20 cellular contexts compared by ENCODE assay signal in genomic region chr15:66932634-66933024, GRCh38.
DNase-seq lines count a peak whose midpoint lies in the region; ATAC-seq, FAIRE-seq and TF ChIP-seq lines count a peak whose summit lies in the region.
"Had no signal": no experiment of that assay in that cellular context is flagged by ENCODE, and none has a peak within 500 bp of the region (broad histone marks: within the 10 kb centered on the region; RNA-seq: fewer than 3 reads in every experiment).

No MANE protein-coding gene starts in this region.

- H3K27ac Mint-ChIP-seq in H9 = peak overlapping the region in 1 of 3 experiments; percentile 0; a peak in 1 of 7 replicates
- H3K27ac Mint-ChIP-seq: activated naive CD8-positive, alpha-beta T cell treated with anti-CD3 and anti-CD28 coated beads for 36 hours had no signal

- FAIRE-seq in frontal cortex (lab: Jason Lieb, UNC) = no peak
- FAIRE-seq: TTC549 had no signal

- no peak overlapping the region for H2AFZ ChIP-seq in H9 (ENCODE audit: low read length)

- no peak overlapping the region for H2BK120ac ChIP-seq in H9 (ENCODE audit: low read depth, low read length, poor library complexity, severe bottlenecking)

- intact Hi-C loops in sciatic nerve (cut with DNase I) = no loop called here

- WGBS in H9 (ENCODE audit: extremely low coverage, insufficient read length, low lambda C conversion rate) = no CpG with 5 or more reads among the region's 6 CpGs

- H2BK20ac ChIP-seq in H9 (ENCODE audit: low read depth, low read length, poor library complexity, severe bottlenecking) = no peak overlapping the region

- no peak overlapping the region; a peak in 1 of 5 replicates for H3K4me3 Mint-ChIP-seq in H9
- H3K4me3 Mint-ChIP-seq: activated naive CD8-positive, alpha-beta T cell treated with anti-CD3 and anti-CD28 coated beads for 36 hours; activated T-cell treated with anti-CD3 and anti-CD28 coated beads, Interleukin-2, amount 50 U/mL, for 4 hours; naive thymus-derived CD4-positive, alpha-beta T cell had no signal

- no peak overlapping the region for H3K9ac ChIP-seq in H9 (ENCODE audit: extremely low read depth, insufficient read length, low read length)

- peaks cover 24 to 26% of the 10 kb centered on the region in 2 experiments for H3K4me1 Mint-ChIP-seq in H9

- H3T11ph ChIP-seq in H9 (ENCODE audit: low read length) = no peak overlapping the region

- H3K18ac ChIP-seq in H9 (ENCODE audit: insufficient read length, low read depth, low read length) = peak overlapping the region; percentile 1

- peaks cover 21 to 29% of the 10 kb centered on the region in 2 experiments for H3K9me3 Mint-ChIP-seq in H9
- H3K9me3 Mint-ChIP-seq: activated T-cell treated with anti-CD3 and anti-CD28 coated beads, Interleukin-2, amount 50 U/mL, for 4 hours had no signal

- H2AK5ac ChIP-seq in H9 (ENCODE audit: insufficient read length, low read length) = no peak overlapping the region

- H3K23me2 ChIP-seq in H9 (ENCODE audit: insufficient read length, low read depth, low read length, poor library complexity, severe bottlenecking) = no peaks in the 10 kb centered on the region

- no peak overlapping the region for H3K56ac ChIP-seq in H9 (ENCODE audit: insufficient read length, low read depth, low read length)

- H3K27ac ChIP-seq in H9 (ENCODE audit: insufficient read length, low read depth, low read length) (no peak overlapping the region), VCaP (peak overlapping the region; percentile 92)

- peak overlapping the region; percentile 5 for H4K8ac ChIP-seq in H9 (replicated peaks; ENCODE audit: insufficient read length, low read depth, low read length)

- ATAC-seq in left lobe of liver = no peak
- ATAC-seq in sciatic nerve = no peak
- ATAC-seq in GM21529 (IDR thresholded peaks at IDR 0.05; ENCODE audit: unreplicated experiment) = no peak
- ATAC-seq: activated T-cell treated with anti-CD3 and anti-CD28 coated beads, Interleukin-2, amount 50 U/mL, for 4 hours; naive thymus-derived CD4-positive, alpha-beta T cell had no signal

- H3K14ac ChIP-seq in H9 (ENCODE audit: insufficient read depth, low read length) = no peak overlapping the region

- no peaks in the 10 kb centered on the region for H4K20me1 ChIP-seq in H9 (ENCODE audit: control insufficient read depth, insufficient read depth, insufficient read length)

- no peaks in the 10 kb centered on the region for H3K79me2 ChIP-seq in H9 (ENCODE audit: insufficient read depth, low read length)

- no peak overlapping the region for H4K91ac ChIP-seq in H9 (ENCODE audit: insufficient read length, low read depth, low read length)

- H2BK5ac ChIP-seq in H9 (ENCODE audit: insufficient read length, low read length) = no peak overlapping the region

- peaks cover 14% of the 10 kb centered on the region for H3K9me3 ChIP-seq in H9 (ENCODE audit: control insufficient read depth, low read depth, low read length)

- H3K4me2 ChIP-seq in H9 (ENCODE audit: insufficient read depth, insufficient read length, low read length) = no peak overlapping the region

- peaks cover 3% of the 10 kb centered on the region; the same call in 1 of the 2 replicates for H3K4me1 ChIP-seq in H9 (ENCODE audit: insufficient read depth, low read length)

- H2BK15ac ChIP-seq in H9 (ENCODE audit: low read depth, low read length) = no peak overlapping the region

- no peaks in the 10 kb centered on the region for H3K27me3 ChIP-seq in H9 (ENCODE audit: insufficient read depth, low read length)

- H3K4ac ChIP-seq in H9 (ENCODE audit: low read depth, low read length) = no peak overlapping the region

- TF ChIP-seq CTCF in H9 (conservative IDR thresholded peaks at IDR 0.05) (no peak), VCaP (conservative IDR thresholded peaks at IDR 0.05) (no peak)

- no peak overlapping the region for H2BK12ac ChIP-seq in H9 (ENCODE audit: insufficient read length, low read depth, low read length)

- peaks cover 9 to 20% (median 15%) of the 10 kb centered on the region in 3 experiments for H3K36me3 Mint-ChIP-seq in H9 (ENCODE audit: insufficient read depth in 1 of 3, low read depth in 3 of 3)
- H3K36me3 Mint-ChIP-seq: activated naive CD8-positive, alpha-beta T cell treated with anti-CD3 and anti-CD28 coated beads for 36 hours had no signal

- H3K23ac ChIP-seq in H9 (ENCODE audit: insufficient read length, low read depth, low read length) = no peak overlapping the region

- no peak for DNase-seq in H9
- peak; percentile 33 for DNase-seq in left lobe of liver (ENCODE audit: low spot score)
- DNase-seq in sciatic nerve (ENCODE audit: low spot score) = peak; percentile 28
- DNase-seq in germinal center (ENCODE audit: low spot score) = no peak
- DNase-seq in activated effector memory CD4-positive, alpha-beta T cell treated with anti-CD3 and anti-CD28 coated beads, Interleukin-2, amount 50 U/mL, for 16 hours = no peak
- no peak for DNase-seq in frontal cortex (ENCODE audit: low spot score in 2 of 2)
- DNase-seq: activated CD4-positive, alpha-beta T cell treated with anti-CD3 and anti-CD28 coated beads, Interleukin-2, amount 50 U/mL, for 1 hour; activated naive CD8-positive, alpha-beta T cell treated with anti-CD3 and anti-CD28 coated beads for 36 hours; activated T-cell treated with anti-CD3 and anti-CD28 coated beads, Interleukin-2, amount 50 U/mL, for 4 hours; AML-193; effector memory CD4-positive, alpha-beta T cell; GDM1; naive thymus-derived CD4-positive, alpha-beta T cell; NCI-H2081; OCI-M1; retina; stimulated activated CD4-positive, alpha-beta T cell treated with anti-CD3 and anti-CD28 coated beads, Interleukin-2, amount 100 ng/mL, for 24 hours had no signal

- peaks cover 2% of the 10 kb centered on the region for H3K27me3 Mint-ChIP-seq in H9 (ENCODE audit: low read depth)

- no peaks in the 10 kb centered on the region for H3K79me1 ChIP-seq in H9 (ENCODE audit: insufficient read depth, low read depth, low read length, poor library complexity, severe bottlenecking)

- no peak overlapping the region for H4K5ac ChIP-seq in H9 (ENCODE audit: insufficient read length, low read depth, low read length)

Comparison
In these comparisons a context has a peak if more than half of its experiments do, and no peak if none do; other contexts are left out.
1. DNase-seq: peak in left lobe of liver (single experiment) and sciatic nerve (single experiment); none in H9 (single experiment), germinal center (single experiment), activated effector memory CD4-positive, alpha-beta T cell treated with anti-CD3 and anti-CD28 coated beads, Interleukin-2, amount 50 U/mL, for 16 hours (single experiment) and frontal cortex (0 of 2).